In genomic region chr3:183541235-183541655, GRCh38 we compare ENCODE assay signal across 13 cellular contexts. TPM values are rescaled to one million over a fixed set of nuclear protein-coding genes. Genes with fewer than 3 reads are reported as not detected.
DNase-seq lines count a peak whose midpoint lies in the region; ATAC-seq lines count a peak whose summit lies in the region.
"Had no signal": no experiment of that assay in that cellular context is flagged by ENCODE, and none has a peak within 500 bp of the region (broad histone marks: within the 10 kb centered on the region; RNA-seq: fewer than 3 reads in every experiment).

No MANE protein-coding gene starts in this region.

- DNase-seq in activated CD4-positive, alpha-beta T cell treated with anti-CD3 and anti-CD28 coated beads, Interleukin-2, amount 10 ng/mL, durations not matched to agents 7 days and 5 days = no peak
- DNase-seq in activated CD4-positive, alpha-beta T cell treated with anti-CD3 and anti-CD28 coated beads, Interleukin-2, amount 50 U/mL, for 48 hours = no peak
- DNase-seq in activated T-helper 2 cell treated with anti-CD3 and anti-CD28 coated beads, Interferon-gamma antibody, Interleukin-2, Interleukin-4, amounts not matched to agents 10 μg/mL and 5 μg/mL and 100 μg/mL, durations not matched to agents 14 hours and 24 hours and 36 hours (ENCODE audit: low spot score) = no peak
- DNase-seq in ureter (ENCODE audit: low spot score) (no peak), NCI-H446 (lab: John Stamatoyannopoulos, UW) (no peak)
- no peak for DNase-seq in stimulated activated CD4-positive, alpha-beta T cell treated with anti-CD3 and anti-CD28 coated beads, Interleukin-4, amount 100 ng/mL, for 24 hours
- DNase-seq: activated CD8-positive, alpha-beta memory T cell treated with anti-CD3 and anti-CD28 coated beads, Interleukin-2, amount 50 U/mL, for 48 hours had no signal

- H3K27ac Mint-ChIP-seq in activated CD4-positive, alpha-beta T cell treated with anti-CD3 and anti-CD28 coated beads, Interleukin-2, amount 10 ng/mL, durations not matched to agents 7 days and 5 days = peak overlapping the region; percentile 78
- H3K27ac Mint-ChIP-seq in activated T-helper 2 cell treated with anti-CD3 and anti-CD28 coated beads, Interferon-gamma antibody, Interleukin-2, Interleukin-4, amounts not matched to agents 10 μg/mL and 5 μg/mL and 100 μg/mL, durations not matched to agents 14 hours and 24 hours and 36 hours = peak overlapping the region; percentile 37
- H3K27ac Mint-ChIP-seq in stimulated activated memory B cell treated with anti-CD40 and anti-IgM and Interleukin-4, amounts not matched to agents 10 μg/mL and 1 μg/mL and 100 μg/mL, for 72 hours = peak overlapping the region; percentile 84

- H3K4me1 Mint-ChIP-seq in activated CD4-positive, alpha-beta T cell treated with anti-CD3 and anti-CD28 coated beads, Interleukin-2, amount 10 ng/mL, durations not matched to agents 7 days and 5 days = peaks cover 86% of the 10 kb centered on the region
- peaks cover 57% of the 10 kb centered on the region for H3K4me1 Mint-ChIP-seq in activated T-helper 2 cell treated with anti-CD3 and anti-CD28 coated beads, Interferon-gamma antibody, Interleukin-2, Interleukin-4, amounts not matched to agents 10 μg/mL and 5 μg/mL and 100 μg/mL, durations not matched to agents 14 hours and 24 hours and 36 hours (ENCODE audit: low read depth)
- peaks cover 95% of the 10 kb centered on the region for H3K4me1 Mint-ChIP-seq in stimulated activated memory B cell treated with anti-CD40 and anti-IgM and Interleukin-4, amounts not matched to agents 10 μg/mL and 1 μg/mL and 100 μg/mL, for 72 hours

- no peaks in the 10 kb centered on the region for H3K27me3 Mint-ChIP-seq in activated CD4-positive, alpha-beta T cell treated with anti-CD3 and anti-CD28 coated beads, Interleukin-2, amount 10 ng/mL, durations not matched to agents 7 days and 5 days
- no peaks in the 10 kb centered on the region for H3K27me3 Mint-ChIP-seq in activated T-helper 2 cell treated with anti-CD3 and anti-CD28 coated beads, Interferon-gamma antibody, Interleukin-2, Interleukin-4, amounts not matched to agents 10 μg/mL and 5 μg/mL and 100 μg/mL, durations not matched to agents 14 hours and 24 hours and 36 hours (ENCODE audit: low read depth)
- H3K27me3 Mint-ChIP-seq in stimulated activated memory B cell treated with anti-CD40 and anti-IgM and Interleukin-4, amounts not matched to agents 10 μg/mL and 1 μg/mL and 100 μg/mL, for 72 hours = no peaks in the 10 kb centered on the region

- peak overlapping the region; percentile 17 for H3K4me3 Mint-ChIP-seq in activated CD4-positive, alpha-beta T cell treated with anti-CD3 and anti-CD28 coated beads, Interleukin-2, amount 10 ng/mL, durations not matched to agents 7 days and 5 days
- no peak overlapping the region for H3K4me3 Mint-ChIP-seq in activated T-helper 2 cell treated with anti-CD3 and anti-CD28 coated beads, Interferon-gamma antibody, Interleukin-2, Interleukin-4, amounts not matched to agents 10 μg/mL and 5 μg/mL and 100 μg/mL, durations not matched to agents 14 hours and 24 hours and 36 hours (ENCODE audit: low read depth)
- peak overlapping the region; percentile 59 for H3K4me3 Mint-ChIP-seq in stimulated activated memory B cell treated with anti-CD40 and anti-IgM and Interleukin-4, amounts not matched to agents 10 μg/mL and 1 μg/mL and 100 μg/mL, for 72 hours

- CTCF ChIA-PET in activated CD4-positive, alpha-beta T cell treated with anti-CD3 and anti-CD28 coated beads, Interleukin-2, amount 10 ng/mL, durations not matched to agents 7 days and 5 days (lab: Charles Lee) = interaction anchor here (1.1 to 2.1 kb wide), 5 partner anchors 11 to 36 kb away, joined by 3 to 12 read pairs (median 5); no protein-coding TSS in a partner anchor

- no peaks in the 10 kb centered on the region for H3K9me3 Mint-ChIP-seq in activated CD4-positive, alpha-beta T cell treated with anti-CD3 and anti-CD28 coated beads, Interleukin-2, amount 10 ng/mL, durations not matched to agents 7 days and 5 days
- H3K9me3 Mint-ChIP-seq in activated T-helper 2 cell treated with anti-CD3 and anti-CD28 coated beads, Interferon-gamma antibody, Interleukin-2, Interleukin-4, amounts not matched to agents 10 μg/mL and 5 μg/mL and 100 μg/mL, durations not matched to agents 14 hours and 24 hours and 36 hours = no peaks in the 10 kb centered on the region
- H3K9me3 Mint-ChIP-seq in stimulated activated memory B cell treated with anti-CD40 and anti-IgM and Interleukin-4, amounts not matched to agents 10 μg/mL and 1 μg/mL and 100 μg/mL, for 72 hours = peaks cover 2% of the 10 kb centered on the region

- intact Hi-C loops in activated T-helper 2 cell treated with anti-CD3 and anti-CD28 coated beads, Interferon-gamma antibody, Interleukin-2, Interleukin-4, amounts not matched to agents 10 μg/mL and 5 μg/mL and 100 μg/mL, durations not matched to agents 14 hours and 24 hours and 36 hours (cut with micrococcal nuclease) = no loop called here

- peaks cover 33% of the 10 kb centered on the region for H3K36me3 Mint-ChIP-seq in activated CD4-positive, alpha-beta T cell treated with anti-CD3 and anti-CD28 coated beads, Interleukin-2, amount 10 ng/mL, durations not matched to agents 7 days and 5 days (ENCODE audit: low read depth)
- peaks cover 22% of the 10 kb centered on the region for H3K36me3 Mint-ChIP-seq in activated T-helper 2 cell treated with anti-CD3 and anti-CD28 coated beads, Interferon-gamma antibody, Interleukin-2, Interleukin-4, amounts not matched to agents 10 μg/mL and 5 μg/mL and 100 μg/mL, durations not matched to agents 14 hours and 24 hours and 36 hours (ENCODE audit: low read depth)
- H3K36me3 Mint-ChIP-seq in stimulated activated memory B cell treated with anti-CD40 and anti-IgM and Interleukin-4, amounts not matched to agents 10 μg/mL and 1 μg/mL and 100 μg/mL, for 72 hours = peaks cover 13% of the 10 kb centered on the region

- ATAC-seq in HG02885 (IDR thresholded peaks at IDR 0.05; ENCODE audit: poor library complexity, unreplicated experiment) = peak; percentile 4
- ATAC-seq in stimulated activated memory B cell treated with anti-CD40 and anti-IgM and Interleukin-4, amounts not matched to agents 10 μg/mL and 1 μg/mL and 100 μg/mL, for 72 hours = peak; percentile 16
- ATAC-seq: Panc1 had no signal

- POLR2A ChIA-PET in activated CD4-positive, alpha-beta T cell treated with anti-CD3 and anti-CD28 coated beads, Interleukin-2, amount 10 ng/mL, durations not matched to agents 7 days and 5 days (lab: Charles Lee) = interaction anchor here (0.6 kb wide), 1 partner anchor 31 kb away, joined by 4 read pairs; no protein-coding TSS in a partner anchor

RNA-seq across cellular contexts. Expression of gene KLHL6, which starts 14.3 kb away (rescaled TPM):
- total RNA-seq in activated CD4-positive, alpha-beta T cell treated with anti-CD3 and anti-CD28 coated beads, Interleukin-2, amount 10 ng/mL, durations not matched to agents 7 days and 5 days = 10 to 100 TPM; 40.4 to 41.2 TPM
- total RNA-seq in activated T-helper 2 cell treated with anti-CD3 and anti-CD28 coated beads, Interferon-gamma antibody, Interleukin-2, Interleukin-4, amounts not matched to agents 10 μg/mL and 5 μg/mL and 100 μg/mL, durations not matched to agents 14 hours and 24 hours and 36 hours = 29.5 and 29.7 TPM in 2 replicates
- total RNA-seq in ureter = 6.4 TPM
- total RNA-seq: G401, kidney epithelial cell, LHCN-M2 had no signal
